Comparison of ENCODE assay signal across 1 cellular context in the genomic region with DNA sequence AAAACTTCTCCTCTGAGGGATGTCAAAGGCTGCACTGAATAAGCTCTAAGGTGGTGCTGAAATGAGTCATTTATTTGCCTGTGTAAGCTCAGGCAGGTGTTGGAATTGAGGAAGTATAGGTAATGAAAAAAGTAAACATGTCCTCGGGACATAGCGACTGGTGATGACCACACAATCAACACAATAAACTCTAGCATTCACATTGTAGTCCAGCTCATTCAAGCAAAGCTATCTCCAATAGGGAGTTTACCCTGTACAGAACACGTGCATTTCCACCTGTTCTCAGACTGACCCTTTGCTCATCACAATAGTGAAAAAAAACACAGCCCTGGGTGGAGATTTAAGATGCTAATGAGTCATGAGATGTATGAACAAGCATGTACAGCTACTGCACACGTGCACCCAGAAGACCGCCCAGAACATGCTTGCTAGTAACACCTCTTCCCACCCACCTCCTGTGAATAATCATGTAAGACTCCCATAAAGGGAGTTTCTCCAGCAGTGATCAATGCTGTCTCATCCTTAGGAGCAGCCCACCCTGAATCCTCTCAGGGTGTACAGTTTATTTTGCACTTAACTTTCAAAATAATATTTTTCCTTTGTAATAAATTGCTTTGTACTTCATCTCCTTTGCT.
TF ChIP-seq lines count a peak whose summit lies in the region.

No MANE protein-coding gene starts in this region.

TF ChIP-seq in HepG2, 621 proteins besides CTCF, POLR2A, EP300 and RAD21 (continued from another document):
- TF ChIP-seq, protein P1, sequence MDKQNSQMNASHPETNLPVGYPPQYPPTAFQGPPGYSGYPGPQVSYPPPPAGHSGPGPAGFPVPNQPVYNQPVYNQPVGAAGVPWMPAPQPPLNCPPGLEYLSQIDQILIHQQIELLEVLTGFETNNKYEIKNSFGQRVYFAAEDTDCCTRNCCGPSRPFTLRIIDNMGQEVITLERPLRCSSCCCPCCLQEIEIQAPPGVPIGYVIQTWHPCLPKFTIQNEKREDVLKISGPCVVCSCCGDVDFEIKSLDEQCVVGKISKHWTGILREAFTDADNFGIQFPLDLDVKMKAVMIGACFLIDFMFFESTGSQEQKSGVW (CRISPR knock-in tag; IDR thresholded peaks at IDR 0.05; ENCODE audit: borderline replicate concordance) = no peak
- TF ChIP-seq MED1 (CRISPR knock-in tag; IDR thresholded peaks at IDR 0.05) (peak; percentile 9; the same call in 1 of the 2 replicates), JUNB (CRISPR knock-in tag; IDR thresholded peaks at IDR 0.05; ENCODE audit: borderline replicate concordance) (peak; percentile 76), SATB2 (CRISPR knock-in tag; IDR thresholded peaks at IDR 0.05) (no peak), NR2F6 (IDR thresholded peaks at IDR 0.05) (peak; percentile 62), NR2F6 (CRISPR knock-in tag; IDR thresholded peaks at IDR 0.05) (peak; percentile 48; the same call in 1 of the 2 replicates), RBFOX2 (IDR thresholded peaks at IDR 0.05; ENCODE audit: low read depth, low read length) (0 out of 2 replicates have a peak, but pooled peaks have one; percentile 23), KLF6 (CRISPR knock-in tag; IDR thresholded peaks at IDR 0.05) (0 out of 2 replicates have a peak, but pooled peaks have one; percentile 16), NR2C2 (CRISPR knock-in tag; IDR thresholded peaks at IDR 0.05; ENCODE audit: borderline replicate concordance) (peak; percentile 17; the same call in 1 of the 2 replicates), ZNF652 (CRISPR knock-in tag; IDR thresholded peaks at IDR 0.05; ENCODE audit: borderline replicate concordance, low read depth) (no peak), MAZ (IDR thresholded peaks at IDR 0.05; ENCODE audit: borderline replicate concordance, low read depth, low read length) (no peak), MAZ (CRISPR knock-in tag; IDR thresholded peaks at IDR 0.05; ENCODE audit: low read depth) (0 out of 2 replicates have a peak, but pooled peaks have one; percentile 14), ZNF235 (CRISPR knock-in tag; IDR thresholded peaks at IDR 0.05; ENCODE audit: borderline replicate concordance) (no peak), FOXP1 (IDR thresholded peaks at IDR 0.05) (no peak), FOXP1 (CRISPR knock-in tag; IDR thresholded peaks at IDR 0.05) (peak; percentile 66), CREB1 (IDR thresholded peaks at IDR 0.05) (peak; percentile 19; the same call in 1 of the 2 replicates), CREB1 (CRISPR knock-in tag; IDR thresholded peaks at IDR 0.05) (peak; percentile 22; the same call in 1 of the 2 replicates), ATF3 (CRISPR knock-in tag; IDR thresholded peaks at IDR 0.05) (no peak; the same call in 1 of the 2 replicates), PAXIP1 (CRISPR knock-in tag; conservative IDR thresholded peaks at IDR 0.05) (peak; percentile 44), RFX5 (IDR thresholded peaks at IDR 0.05; ENCODE audit: low read depth, low read length) (peak; percentile 79), BRCA1 (CRISPR knock-in tag; IDR thresholded peaks at IDR 0.05) (no peak), HMG20B (CRISPR knock-in tag; conservative IDR thresholded peaks at IDR 0.05) (peak; percentile 69; the same call in 1 of the 2 replicates)
- TF ChIP-seq, protein P2, sequence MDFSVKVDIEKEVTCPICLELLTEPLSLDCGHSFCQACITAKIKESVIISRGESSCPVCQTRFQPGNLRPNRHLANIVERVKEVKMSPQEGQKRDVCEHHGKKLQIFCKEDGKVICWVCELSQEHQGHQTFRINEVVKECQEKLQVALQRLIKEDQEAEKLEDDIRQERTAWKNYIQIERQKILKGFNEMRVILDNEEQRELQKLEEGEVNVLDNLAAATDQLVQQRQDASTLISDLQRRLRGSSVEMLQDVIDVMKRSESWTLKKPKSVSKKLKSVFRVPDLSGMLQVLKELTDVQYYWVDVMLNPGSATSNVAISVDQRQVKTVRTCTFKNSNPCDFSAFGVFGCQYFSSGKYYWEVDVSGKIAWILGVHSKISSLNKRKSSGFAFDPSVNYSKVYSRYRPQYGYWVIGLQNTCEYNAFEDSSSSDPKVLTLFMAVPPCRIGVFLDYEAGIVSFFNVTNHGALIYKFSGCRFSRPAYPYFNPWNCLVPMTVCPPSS (IDR thresholded peaks at IDR 0.05) = no peak
- TF ChIP-seq, protein P3, sequence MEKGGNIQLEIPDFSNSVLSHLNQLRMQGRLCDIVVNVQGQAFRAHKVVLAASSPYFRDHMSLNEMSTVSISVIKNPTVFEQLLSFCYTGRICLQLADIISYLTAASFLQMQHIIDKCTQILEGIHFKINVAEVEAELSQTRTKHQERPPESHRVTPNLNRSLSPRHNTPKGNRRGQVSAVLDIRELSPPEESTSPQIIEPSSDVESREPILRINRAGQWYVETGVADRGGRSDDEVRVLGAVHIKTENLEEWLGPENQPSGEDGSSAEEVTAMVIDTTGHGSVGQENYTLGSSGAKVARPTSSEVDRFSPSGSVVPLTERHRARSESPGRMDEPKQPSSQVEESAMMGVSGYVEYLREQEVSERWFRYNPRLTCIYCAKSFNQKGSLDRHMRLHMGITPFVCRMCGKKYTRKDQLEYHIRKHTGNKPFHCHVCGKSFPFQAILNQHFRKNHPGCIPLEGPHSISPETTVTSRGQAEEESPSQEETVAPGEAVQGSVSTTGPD (CRISPR knock-in tag; IDR thresholded peaks at IDR 0.05) = no peak
- TF ChIP-seq, protein P4, sequence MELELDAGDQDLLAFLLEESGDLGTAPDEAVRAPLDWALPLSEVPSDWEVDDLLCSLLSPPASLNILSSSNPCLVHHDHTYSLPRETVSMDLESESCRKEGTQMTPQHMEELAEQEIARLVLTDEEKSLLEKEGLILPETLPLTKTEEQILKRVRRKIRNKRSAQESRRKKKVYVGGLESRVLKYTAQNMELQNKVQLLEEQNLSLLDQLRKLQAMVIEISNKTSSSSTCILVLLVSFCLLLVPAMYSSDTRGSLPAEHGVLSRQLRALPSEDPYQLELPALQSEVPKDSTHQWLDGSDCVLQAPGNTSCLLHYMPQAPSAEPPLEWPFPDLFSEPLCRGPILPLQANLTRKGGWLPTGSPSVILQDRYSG (CRISPR knock-in tag; IDR thresholded peaks at IDR 0.05) = no peak
- TF ChIP-seq, protein P5, sequence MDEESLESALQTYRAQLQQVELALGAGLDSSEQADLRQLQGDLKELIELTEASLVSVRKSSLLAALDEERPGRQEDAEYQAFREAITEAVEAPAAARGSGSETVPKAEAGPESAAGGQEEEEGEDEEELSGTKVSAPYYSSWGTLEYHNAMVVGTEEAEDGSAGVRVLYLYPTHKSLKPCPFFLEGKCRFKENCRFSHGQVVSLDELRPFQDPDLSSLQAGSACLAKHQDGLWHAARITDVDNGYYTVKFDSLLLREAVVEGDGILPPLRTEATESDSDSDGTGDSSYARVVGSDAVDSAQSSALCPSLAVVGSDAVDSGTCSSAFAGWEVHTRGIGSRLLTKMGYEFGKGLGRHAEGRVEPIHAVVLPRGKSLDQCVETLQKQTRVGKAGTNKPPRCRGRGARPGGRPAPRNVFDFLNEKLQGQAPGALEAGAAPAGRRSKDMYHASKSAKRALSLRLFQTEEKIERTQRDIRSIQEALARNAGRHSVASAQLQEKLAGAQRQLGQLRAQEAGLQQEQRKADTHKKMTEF (CRISPR knock-in tag; IDR thresholded peaks at IDR 0.05) = peak; percentile 45
- TF ChIP-seq, protein P6, sequence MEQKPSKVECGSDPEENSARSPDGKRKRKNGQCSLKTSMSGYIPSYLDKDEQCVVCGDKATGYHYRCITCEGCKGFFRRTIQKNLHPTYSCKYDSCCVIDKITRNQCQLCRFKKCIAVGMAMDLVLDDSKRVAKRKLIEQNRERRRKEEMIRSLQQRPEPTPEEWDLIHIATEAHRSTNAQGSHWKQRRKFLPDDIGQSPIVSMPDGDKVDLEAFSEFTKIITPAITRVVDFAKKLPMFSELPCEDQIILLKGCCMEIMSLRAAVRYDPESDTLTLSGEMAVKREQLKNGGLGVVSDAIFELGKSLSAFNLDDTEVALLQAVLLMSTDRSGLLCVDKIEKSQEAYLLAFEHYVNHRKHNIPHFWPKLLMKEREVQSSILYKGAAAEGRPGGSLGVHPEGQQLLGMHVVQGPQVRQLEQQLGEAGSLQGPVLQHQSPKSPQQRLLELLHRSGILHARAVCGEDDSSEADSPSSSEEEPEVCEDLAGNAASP (CRISPR knock-in tag; IDR thresholded peaks at IDR 0.05; ENCODE audit: borderline replicate concordance) = no peak
TF ChIP-seq in HepG2: peak in this region for 90.
